31 cellular contexts compared by ENCODE assay signal in genomic region chr1:34739613-34740012, GRCh38. TPM values are rescaled to one million over a fixed set of nuclear protein-coding genes. Genes with fewer than 3 reads are reported as not detected.
"Had no signal": no experiment of that assay in that cellular context is flagged by ENCODE, and none has a peak within 500 bp of the region (broad histone marks: within the 10 kb centered on the region; RNA-seq: fewer than 3 reads in every experiment).

No MANE protein-coding gene starts in this region.

- ATAC-seq: activated CD4-positive, alpha-beta T cell treated with anti-CD3 and anti-CD28 coated beads for 36 hours; activated naive CD4-positive, alpha-beta T cell treated with anti-CD3 and anti-CD28 coated beads, Interleukin-2, amount 50 U/mL, for 72 hours; activated T-helper 17 cell treated with anti-CD3 and anti-CD28 coated beads, Interleukin-2, amount 50 U/mL, for 72 hours; esophagus mucosa; left ventricle myocardium superior; natural killer cell; pancreas; psoas muscle; right cardiac atrium; stimulated activated naive CD8-positive, alpha-beta T cell treated with anti-CD3 and anti-CD28 coated beads, Interleukin-15, Interleukin-2, amounts not matched to agents 100 U/mL and 50 U/mL, for 24 hours; upper lobe of right lung had no signal

- DNase-seq: activated B cell treated with CpG ODN at 0.5 μM for 24 hours; activated CD4-positive, alpha-beta T cell treated with anti-CD3 and anti-CD28 coated beads for 36 hours; activated CD4-positive, alpha-beta T cell treated with anti-CD3 and anti-CD28 coated beads, Interleukin-2, amount 50 U/mL, for 4 hours; activated CD8-positive, alpha-beta memory T cell treated with anti-CD3 and anti-CD28 coated beads for 24 hours; activated CD8-positive, alpha-beta memory T cell treated with anti-CD3 and anti-CD28 coated beads, Interleukin-2, amount 50 U/mL, for 4 hours; activated T-cell treated with anti-CD3 and anti-CD28 coated beads, Interleukin-2, amount 50 U/mL, for 24 hours; adrenal gland; brain microvascular endothelial cell; central memory CD4-positive, alpha-beta T cell; dermis blood vessel endothelial cell; effector CD8-positive, alpha-beta T cell; glutamatergic neuron; immature natural killer cell; left ventricle myocardium superior; mammary epithelial cell; midbrain; natural killer cell; pancreas; psoas muscle; right cardiac atrium; stimulated activated CD4-positive, alpha-beta T cell treated with anti-CD3 and anti-CD28 coated beads, Interleukin-4, amount 100 ng/mL, for 24 hours; stimulated activated naive CD8-positive, alpha-beta T cell treated with anti-CD3 and anti-CD28 coated beads, Interleukin-15, Interleukin-2, amounts not matched to agents 100 U/mL and 50 U/mL, for 24 hours; T1000; thyroid gland; upper lobe of right lung had no signal

RNA-seq across cellular contexts. Expression of gene GJB5, which starts 15.2 kb away (rescaled TPM):
- total RNA-seq: activated B cell treated with CpG ODN at 0.5 μM for 24 hours; activated CD4-positive, alpha-beta T cell treated with anti-CD3 and anti-CD28 coated beads for 36 hours; activated naive CD4-positive, alpha-beta T cell treated with anti-CD3 and anti-CD28 coated beads, Interleukin-2, amount 50 U/mL, for 72 hours; activated T-helper 17 cell treated with anti-CD3 and anti-CD28 coated beads, Interleukin-2, amount 50 U/mL, for 72 hours; adrenal gland; ascending aorta; frontal cortex; left ventricle myocardium superior; natural killer cell; pancreas; psoas muscle; right cardiac atrium; subcutaneous adipose tissue; thyroid gland; upper lobe of right lung had no signal

RNA-seq across cellular contexts. Expression of gene GJB4, which starts 19.9 kb away (rescaled TPM):
- total RNA-seq: activated B cell treated with CpG ODN at 0.5 μM for 24 hours; activated CD4-positive, alpha-beta T cell treated with anti-CD3 and anti-CD28 coated beads for 36 hours; activated naive CD4-positive, alpha-beta T cell treated with anti-CD3 and anti-CD28 coated beads, Interleukin-2, amount 50 U/mL, for 72 hours; activated T-helper 17 cell treated with anti-CD3 and anti-CD28 coated beads, Interleukin-2, amount 50 U/mL, for 72 hours; adrenal gland; ascending aorta; dermis blood vessel endothelial cell; frontal cortex; left ventricle myocardium superior; natural killer cell; psoas muscle; right cardiac atrium; subcutaneous adipose tissue; thyroid gland; upper lobe of right lung had no signal

RNA-seq across cellular contexts. Expression of gene GJB3, which starts 41.4 kb away (rescaled TPM):
- total RNA-seq: activated B cell treated with CpG ODN at 0.5 μM for 24 hours; activated CD4-positive, alpha-beta T cell treated with anti-CD3 and anti-CD28 coated beads for 36 hours; activated naive CD4-positive, alpha-beta T cell treated with anti-CD3 and anti-CD28 coated beads, Interleukin-2, amount 50 U/mL, for 72 hours; activated T-helper 17 cell treated with anti-CD3 and anti-CD28 coated beads, Interleukin-2, amount 50 U/mL, for 72 hours; ascending aorta; frontal cortex; left ventricle myocardium superior; natural killer cell; psoas muscle; right cardiac atrium; subcutaneous adipose tissue had no signal

RNA-seq across cellular contexts. Expression of gene GJA4, which starts 53.2 kb away (rescaled TPM):
- total RNA-seq: activated B cell treated with CpG ODN at 0.5 μM for 24 hours; activated CD4-positive, alpha-beta T cell treated with anti-CD3 and anti-CD28 coated beads for 36 hours; activated T-helper 17 cell treated with anti-CD3 and anti-CD28 coated beads, Interleukin-2, amount 50 U/mL, for 72 hours; mammary epithelial cell; natural killer cell had no signal
